In the genomic region with DNA sequence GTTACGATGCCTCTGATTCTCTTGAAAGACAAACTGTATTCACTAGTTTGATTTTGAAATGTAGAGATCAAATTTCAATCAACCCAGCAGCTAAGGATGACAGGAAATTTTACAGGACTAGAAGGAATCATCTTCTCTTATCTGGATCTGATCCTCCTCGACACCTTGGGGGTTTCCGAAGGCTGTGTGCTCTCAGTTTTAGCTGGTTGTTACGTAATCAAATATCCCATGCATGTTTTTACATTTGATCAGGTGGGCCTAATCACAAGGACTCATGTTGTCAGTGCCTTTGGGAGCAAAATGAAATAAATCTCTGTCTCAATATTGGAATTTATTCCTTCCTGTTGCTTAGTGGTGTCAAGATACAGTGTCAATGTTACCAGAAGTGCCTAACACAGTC, we compare ENCODE assay signal across 21 cellular contexts.
DNase-seq lines count a peak whose midpoint lies in the region; ATAC-seq, FAIRE-seq and TF ChIP-seq lines count a peak whose summit lies in the region.
"Had no signal": no experiment of that assay in that cellular context is flagged by ENCODE, and none has a peak within 500 bp of the region (broad histone marks: within the 10 kb centered on the region; RNA-seq: fewer than 3 reads in every experiment).

No MANE protein-coding gene starts in this region.

- TF ChIP-seq CTCF in HepG2 (CRISPR knock-in tag; IDR thresholded peaks at IDR 0.05), result no peak
- TF ChIP-seq CTCF in right lobe of liver (IDR thresholded peaks at IDR 0.05), result no peak
- TF ChIP-seq CTCF in K562 (IDR thresholded peaks at IDR 0.05 in 2 of 3, conservative IDR thresholded peaks at IDR 0.05 in 1 of 3; ENCODE audit: insufficient read depth in 2 of 3, low read depth in 1 of 3, low read length in 3 of 3), result no peak

- H3K27me3 ChIP-seq in HepG2 (ENCODE audit: control insufficient read depth in 1 of 2, insufficient read depth in 2 of 2, low read length in 2 of 2) (no peaks in the 10 kb centered on the region), right lobe of liver (no peaks in the 10 kb centered on the region), K562 (ENCODE audit: control insufficient read depth in 2 of 2, insufficient read depth in 2 of 2, low read length in 2 of 2) (no peaks in the 10 kb centered on the region)
- H3K27me3 ChIP-seq: BLaER1 treated with 17β-estradiol and CSF1 and Interleukin-3, amounts not matched to agents 10 nM and 100 nM had no signal

- no peaks in the 10 kb centered on the region for H3K79me2 ChIP-seq in HepG2 (ENCODE audit: insufficient read depth, low read length)
- no peaks in the 10 kb centered on the region for H3K79me2 ChIP-seq in K562 (ENCODE audit: control insufficient read depth, insufficient read depth, low read length)

- POLR2A ChIA-PET in HepG2 (lab: Yijun Ruan, JAX), result no interaction called here
- POLR2A ChIA-PET in K562 (lab: Yijun Ruan, JAX), result interaction anchor here (0.6 to 1.5 kb wide), 4 partner anchors 12 to 244 kb away, joined by 3 to 5 read pairs (median 3); no protein-coding TSS in a partner anchor

- ATAC-seq in HepG2 (no peak), right lobe of liver (no peak), K562 (no peak), GM19463 (IDR thresholded peaks at IDR 0.05; ENCODE audit: unreplicated experiment) (no peak)
- ATAC-seq: A549; CD8-positive, alpha-beta T cell had no signal

- H3K27ac ChIP-seq in HepG2 (ENCODE audit: extremely low read length, insufficient read depth, low read length), result no peak overlapping the region
- no peak overlapping the region for H3K27ac ChIP-seq in right lobe of liver
- H3K27ac ChIP-seq in K562 (ENCODE audit: extremely low read depth, low read depth, low read length), result no peak overlapping the region
- H3K27ac ChIP-seq: 22Rv1; A549; BLaER1 treated with 17β-estradiol and CSF1 and Interleukin-3, amounts not matched to agents 10 nM and 100 nM; C4-2B had no signal

- H3K4me2 ChIP-seq in HepG2 (ENCODE audit: low read depth, low read length), result no peak overlapping the region
- H3K4me2 ChIP-seq in K562 (ENCODE audit: insufficient read depth, low read length), result no peak overlapping the region
- H3K4me2 ChIP-seq: A549; BLaER1 treated with 17β-estradiol and CSF1 and Interleukin-3, amounts not matched to agents 10 nM and 100 nM had no signal

- H3K9me3 ChIP-seq in HepG2 (ENCODE audit: low read length) (no peaks in the 10 kb centered on the region), right lobe of liver (no peaks in the 10 kb centered on the region), K562 (replicated peaks; ENCODE audit: control insufficient read depth, insufficient read depth, low read depth, low read length) (no peaks in the 10 kb centered on the region)
- H3K9me3 ChIP-seq: A549; BLaER1 treated with 17β-estradiol and CSF1 and Interleukin-3, amounts not matched to agents 10 nM and 100 nM; Caco-2 had no signal

- TF ChIP-seq EP300 in HepG2 (IDR thresholded peaks at IDR 0.05; ENCODE audit: low read depth in 2 of 2, low read length in 2 of 2) (no peak), HepG2 (CRISPR knock-in tag; IDR thresholded peaks at IDR 0.05; ENCODE audit: borderline replicate concordance) (no peak), K562 (IDR thresholded peaks at IDR 0.05; ENCODE audit: low read length) (no peak)

- H4K20me1 ChIP-seq in HepG2 (ENCODE audit: insufficient read depth, low read length), result 0 out of 2 replicates have a peak, but pooled peaks cover 3% of the 10 kb centered on the region
- H4K20me1 ChIP-seq in K562 (replicated peaks; ENCODE audit: control insufficient read depth, insufficient read depth, low read length), result no peaks in the 10 kb centered on the region
- H4K20me1 ChIP-seq: BLaER1 treated with 17β-estradiol and CSF1 and Interleukin-3, amounts not matched to agents 10 nM and 100 nM had no signal

- intact Hi-C loops in HepG2 (cut with micrococcal nuclease; ENCODE audit: unreplicated experiment), result no loop called here
- intact Hi-C loops in right lobe of liver (cut with DNase I), result no loop called here
- intact Hi-C loops in K562 (cut with micrococcal nuclease), result loop anchor here (10.0 kb wide), 1 partner anchor 637 kb away; no protein-coding TSS in a partner anchor

- peaks cover 13 to 51% of the 10 kb centered on the region in 2 experiments for H3K36me3 ChIP-seq in HepG2 (replicated peaks in 1 of 2; ENCODE audit: control insufficient read depth in 1 of 2, insufficient read depth in 2 of 2, low read length in 2 of 2)
- H3K36me3 ChIP-seq in right lobe of liver, result peaks cover 0 to 32% (median 13%) of the 10 kb centered on the region in 4 donors
- H3K36me3 ChIP-seq in K562 (ENCODE audit: control insufficient read depth, insufficient read depth, low read length), result peaks cover 8% of the 10 kb centered on the region; the same call in 1 of the 3 replicates

- no peaks in the 10 kb centered on the region for H3K4me1 ChIP-seq in HepG2 (ENCODE audit: insufficient read depth, low read length)
- no peaks in the 10 kb centered on the region for H3K4me1 ChIP-seq in right lobe of liver
- peaks cover 0 to 4% of the 10 kb centered on the region in 2 experiments; a peak in 1 of 5 replicates for H3K4me1 ChIP-seq in K562 (replicated peaks in 1 of 2; ENCODE audit: control insufficient read depth in 2 of 2, insufficient read depth in 2 of 2, low read length in 2 of 2)
- H3K4me1 ChIP-seq: A549; BLaER1 treated with 17β-estradiol and CSF1 and Interleukin-3, amounts not matched to agents 10 nM and 100 nM; Caco-2 had no signal

- H3K9me1 ChIP-seq in K562 (ENCODE audit: control insufficient read depth, insufficient read depth, low read length), result no peaks in the 10 kb centered on the region

- TF ChIP-seq RAD21 in HepG2 (CRISPR knock-in tag; IDR thresholded peaks at IDR 0.05) (no peak), K562 (CRISPR knock-in tag; conservative IDR thresholded peaks at IDR 0.05 in 1 of 2, IDR thresholded peaks at IDR 0.05 in 1 of 2) (no peak)

- H3K9ac ChIP-seq in HepG2 (ENCODE audit: insufficient read depth, low read depth, low read length) (no peak overlapping the region), K562 (ENCODE audit: insufficient read depth in 1 of 2, low read depth in 2 of 2, low read length in 2 of 2) (no peak overlapping the region)
- H3K9ac ChIP-seq: BLaER1 treated with 17β-estradiol and CSF1 and Interleukin-3, amounts not matched to agents 10 nM and 100 nM had no signal

- CTCF ChIA-PET in HepG2 (lab: Yijun Ruan, JAX; ENCODE audit: low intra/inter-chr PET ratio, low total read pairs) (no interaction called here), K562 (lab: Yijun Ruan, JAX; ENCODE audit: low intra/inter-chr PET ratio) (no interaction called here)

- in situ Hi-C loops in HepG2 (cut with HindIII; ENCODE audit: extremely low pct_ligation_motif_present, low pct_unique_long_range_greater_than_20kb), result no loop called here
- in situ Hi-C loops in K562 (cut with MboI), result no loop called here

- H2AFZ ChIP-seq in HepG2 (ENCODE audit: low read length) (no peak overlapping the region), K562 (ENCODE audit: low read depth, low read length) (no peak overlapping the region)

- BruUV-seq in HepG2 (replicated peaks; lab: Mats Ljungman, UMichigan) (no TSS peak), K562 (replicated peaks; lab: Mats Ljungman, UMichigan) (no TSS peak)

- TF ChIP-seq POLR2A in HepG2 (IDR thresholded peaks at IDR 0.05; ENCODE audit: insufficient read depth in 1 of 2, low read depth in 2 of 2, low read length in 2 of 2) (no peak), right lobe of liver (IDR thresholded peaks at IDR 0.05) (no peak), K562 (conservative IDR thresholded peaks at IDR 0.05) (no peak)

- 91% methylated on average over 4 of the region's 4 CpGs for WGBS in HepG2 (ENCODE audit: low lambda C conversion rate)
- 84% methylated on average over 4 of the region's 4 CpGs for WGBS in right lobe of liver (ENCODE audit: insufficient coverage, low coverage, low lambda C conversion rate, missing lambda C conversion rate)
- 82% methylated on average over 4 of the region's 4 CpGs for WGBS in K562 (ENCODE audit: insufficient coverage, low coverage, missing lambda C conversion rate)

- FAIRE-seq in HepG2 (lab: Jason Lieb, UNC) (no peak), K562 (lab: Jason Lieb, UNC) (no peak)
- FAIRE-seq: A549, D721Med, G401.6, GM12891, GM19239 had no signal

- H3K4me3 ChIP-seq in HepG2 (replicated peaks in 1 of 3; ENCODE audit: insufficient read depth in 1 of 3, low read depth in 2 of 3, low read length in 3 of 3) (no peak overlapping the region), right lobe of liver (no peak overlapping the region), K562 (no peak overlapping the region)
- H3K4me3 ChIP-seq: A549; BLaER1 treated with 17β-estradiol and CSF1 and Interleukin-3, amounts not matched to agents 10 nM and 100 nM had no signal

- DNase-seq in HepG2 (ENCODE audit: low spot score) (no peak), right lobe of liver (no peak), K562 (ENCODE audit: extremely low read depth in 1 of 4, low spot score in 3 of 4) (no peak), iris pigment epithelial cell (ENCODE audit: low read depth) (peak; percentile 11), amygdala (lab: John Stamatoyannopoulos, UW) (no peak)
- DNase-seq: AML-193; Caco-2; Calu3; CD4-positive, alpha-beta T cell; CD8-positive, alpha-beta T cell; DMS79 treated with DMSO at 0.1 percent for 48 hours; GF-D8 had no signal

TF ChIP-seq in HepG2, 621 proteins besides CTCF, POLR2A, EP300 and RAD21 (continues in another document):
- TF ChIP-seq, protein P1, sequence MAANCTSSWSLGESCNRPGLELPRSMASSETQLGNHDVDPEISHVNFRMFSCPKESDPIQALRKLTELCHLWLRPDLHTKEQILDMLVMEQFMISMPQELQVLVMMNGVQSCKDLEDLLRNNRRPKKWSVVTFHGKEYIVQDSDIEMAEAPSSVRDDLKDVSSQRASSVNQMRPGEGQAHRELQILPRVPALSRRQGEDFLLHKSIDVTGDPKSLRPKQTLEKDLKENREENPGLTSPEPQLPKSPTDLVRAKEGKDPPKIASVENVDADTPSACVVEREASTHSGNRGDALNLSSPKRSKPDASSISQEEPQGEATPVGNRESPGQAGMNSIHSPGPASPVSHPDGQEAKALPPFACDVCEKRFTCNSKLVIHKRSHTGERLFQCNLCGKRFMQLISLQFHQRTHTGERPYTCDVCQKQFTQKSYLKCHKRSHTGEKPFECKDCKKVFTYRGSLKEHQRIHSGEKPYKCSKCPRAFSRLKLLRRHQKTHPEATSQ (CRISPR knock-in tag; IDR thresholded peaks at IDR 0.05; ENCODE audit: borderline replicate concordance), result no peak

TF ChIP-seq in K562, 482 proteins besides CTCF, POLR2A, EP300 and RAD21:
- TF ChIP-seq CEBPB (tag; IDR thresholded peaks at IDR 0.05) (peak; percentile 65), GABPA (tag; conservative IDR thresholded peaks at IDR 0.05; ENCODE audit: low read depth) (no peak), BCL6 (CRISPR knock-in tag; IDR thresholded peaks at IDR 0.05) (no peak), CEBPG (CRISPR knock-in tag; IDR thresholded peaks at IDR 0.05) (no peak), CEBPG (tag; conservative IDR thresholded peaks at IDR 0.05 in 1 of 2, IDR thresholded peaks at IDR 0.05 in 1 of 2) (0 out of 4 replicates have a peak, but pooled peaks of 1 of the 2 experiments have one; percentile 33)
